Comparison of ENCODE assay signal across 8 cellular contexts in the genomic region with DNA sequence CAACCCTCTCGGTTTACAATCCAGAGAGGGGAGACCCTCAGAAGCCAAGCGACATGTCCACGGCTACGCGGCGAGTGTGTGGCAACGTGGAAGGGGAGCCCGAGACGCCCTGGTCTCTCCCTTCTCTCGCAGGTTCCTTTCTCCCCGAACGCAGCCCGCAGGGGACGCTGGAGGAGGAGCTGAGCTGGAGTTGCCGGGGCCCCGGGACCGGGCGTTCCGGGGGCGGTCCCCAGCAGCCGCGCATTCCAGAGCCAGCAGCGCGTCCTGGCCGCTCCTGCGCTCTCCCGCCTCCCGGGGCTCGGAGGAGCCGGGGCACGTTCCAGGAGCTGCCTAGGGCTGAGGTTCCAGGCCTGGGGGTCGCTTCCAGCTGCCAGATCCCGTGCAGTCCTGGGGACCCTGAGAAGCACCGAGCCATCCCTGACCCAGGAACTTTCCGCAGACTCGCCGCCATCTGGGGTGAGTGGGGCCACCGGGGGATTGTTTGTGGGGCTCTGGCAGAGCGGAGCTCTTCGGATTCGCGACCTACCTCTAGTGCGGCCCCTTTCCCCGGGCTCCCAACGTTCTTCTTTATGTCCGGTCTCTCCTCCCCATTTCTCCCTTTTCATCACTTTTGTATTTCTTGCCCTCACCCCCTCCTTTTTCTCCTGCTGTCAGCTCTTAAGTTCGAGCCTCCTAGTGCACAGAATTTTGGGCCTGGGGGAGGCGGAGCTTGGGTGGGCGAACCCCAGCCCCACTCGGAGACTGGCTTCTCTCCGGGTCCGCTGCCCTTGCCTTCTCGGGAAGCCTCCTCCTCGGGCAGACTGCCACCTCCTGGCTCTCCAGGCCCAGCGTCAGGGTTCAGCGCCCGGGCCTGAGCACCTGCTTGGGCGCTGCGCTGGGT. TPM values are rescaled to one million over a fixed set of nuclear protein-coding genes. Genes with fewer than 3 reads are reported as not detected.
DNase-seq lines count a peak whose midpoint lies in the region; ATAC-seq and TF ChIP-seq lines count a peak whose summit lies in the region.

A gene with protein sequence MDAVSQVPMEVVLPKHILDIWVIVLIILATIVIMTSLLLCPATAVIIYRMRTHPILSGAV (plus strand): TSS at position 241 of the 880 bp plus-strand sequence. CDS start 16,684 bp downstream, outside the sequence.

- H3K9me3 Mint-ChIP-seq in CD4-positive, alpha-beta memory T cell = no peaks in the 10 kb centered on the region

- H3K27me3 Mint-ChIP-seq in CD4-positive, alpha-beta memory T cell = no peaks in the 10 kb centered on the region

- TF ChIP-seq CTCF in kidney epithelial cell (IDR thresholded peaks at IDR 0.05; ENCODE audit: insufficient read depth, low read length, poor library complexity, severe bottlenecking) = peak; percentile 62

- H3K27me3 ChIP-seq in CD4-positive, alpha-beta memory T cell (ENCODE audit: insufficient read depth, low read length) = no peaks in the 10 kb centered on the region
- H3K27me3 ChIP-seq in kidney epithelial cell (ENCODE audit: control insufficient read depth, insufficient read depth, low read length) = no peaks in the 10 kb centered on the region

- CTCF ChIA-PET in CD4-positive, alpha-beta memory T cell (lab: Charles Lee; ENCODE audit: partially characterized antibody) = interaction anchor here (0.6 to 6.1 kb wide), 29 partner anchors 8 to 337 kb away, joined by 3 to 87 read pairs (median 5); a partner anchor contains a TSS

- H3K4me3 Mint-ChIP-seq in CD4-positive, alpha-beta memory T cell = peak within 1 kb of the TSS; percentile 97 to 99 (median 98)

- peak within 1 kb of the TSS; percentile 60 for H3K27ac ChIP-seq in CD4-positive, alpha-beta memory T cell (ENCODE audit: low read depth, low read length)

- intact Hi-C loops in CD4-positive, alpha-beta memory T cell (cut with micrococcal nuclease) = loop anchor here (1.0 to 5.0 kb wide), 6 partner anchors 20 to 320 kb away; a partner anchor contains a TSS

- peaks cover 36 to 61% (median 52%) of the 10 kb centered on the region in 4 donors for H3K4me1 Mint-ChIP-seq in CD4-positive, alpha-beta memory T cell

- peaks cover 0 to 5% of the 10 kb centered on the region in 2 donors for H3K36me3 Mint-ChIP-seq in CD4-positive, alpha-beta memory T cell

- H3K4me1 ChIP-seq in CD4-positive, alpha-beta memory T cell (ENCODE audit: insufficient read depth, low read length) = peaks cover 52% of the 10 kb centered on the region

- H3K9me3 ChIP-seq in CD4-positive, alpha-beta memory T cell (ENCODE audit: control insufficient read depth in 1 of 2, low read length in 2 of 2) = no peaks in the 10 kb centered on the region

- DNase-seq in CD4-positive, alpha-beta memory T cell = peak; percentile 59 to 70 (median 65)
- DNase-seq in NCI-H1930 (lab: John Stamatoyannopoulos, UW) (peak; percentile 18 to 43), cerebellar cortex (ENCODE audit: low spot score) (peak; percentile 79), kidney epithelial cell (ENCODE audit: low read depth) (no peak)
- peak; percentile 58 for DNase-seq in activated CD4-positive, CD25-positive, alpha-beta regulatory T cell treated with anti-CD3 and anti-CD28 coated beads, Interleukin-2, amount 50 U/mL, for 72 hours
- peak; percentile 62 to 64 for DNase-seq in stimulated activated CD4-positive, alpha-beta T cell treated with anti-CD3 and anti-CD28 coated beads, Interleukin-15, amount 100 ng/mL, for 48 hours (ENCODE audit: low read depth in 2 of 2)

- POLR2A ChIA-PET in CD4-positive, alpha-beta memory T cell (lab: Charles Lee; ENCODE audit: partially characterized antibody) = interaction anchor here (0.6 to 3.7 kb wide), 17 partner anchors 10 to 329 kb away, joined by 3 to 53 read pairs (median 5); a partner anchor contains a TSS

- H3K27ac Mint-ChIP-seq in CD4-positive, alpha-beta memory T cell = peak within 1 kb of the TSS; percentile 93 to 99 (median 96)

- H3K36me3 ChIP-seq in CD4-positive, alpha-beta memory T cell (ENCODE audit: insufficient read depth, low read length) = no peaks in the 10 kb centered on the region
- no peaks in the 10 kb centered on the region for H3K36me3 ChIP-seq in kidney epithelial cell (ENCODE audit: control insufficient read depth, insufficient read depth, low read length)

- peak within 1 kb of the TSS; percentile 67 to 77 for H3K4me3 ChIP-seq in CD4-positive, alpha-beta memory T cell (ENCODE audit: low read length in 2 of 2)
- H3K4me3 ChIP-seq in kidney epithelial cell (ENCODE audit: low read depth, low read length) = peak within 1 kb of the TSS; percentile 56

- peak; percentile 30 for ATAC-seq in GM21515 (IDR thresholded peaks at IDR 0.05; ENCODE audit: unreplicated experiment)
- no peak for ATAC-seq in HG02884 (IDR thresholded peaks at IDR 0.05; ENCODE audit: unreplicated experiment)

RNA-seq across cellular contexts. Expression of the gene that starts here (rescaled TPM):
- 1 to 10 TPM; 7.9 to 8.0 TPM for total RNA-seq in CD4-positive, alpha-beta memory T cell
- 10 to 100 TPM; 19.3 to 19.7 TPM for polyA plus RNA-seq in CD4-positive, alpha-beta memory T cell
- 9.7 and 9.8 TPM in 2 replicates for total RNA-seq in kidney epithelial cell
